ENCODE assay signal across 18 cellular contexts in the genomic region with DNA sequence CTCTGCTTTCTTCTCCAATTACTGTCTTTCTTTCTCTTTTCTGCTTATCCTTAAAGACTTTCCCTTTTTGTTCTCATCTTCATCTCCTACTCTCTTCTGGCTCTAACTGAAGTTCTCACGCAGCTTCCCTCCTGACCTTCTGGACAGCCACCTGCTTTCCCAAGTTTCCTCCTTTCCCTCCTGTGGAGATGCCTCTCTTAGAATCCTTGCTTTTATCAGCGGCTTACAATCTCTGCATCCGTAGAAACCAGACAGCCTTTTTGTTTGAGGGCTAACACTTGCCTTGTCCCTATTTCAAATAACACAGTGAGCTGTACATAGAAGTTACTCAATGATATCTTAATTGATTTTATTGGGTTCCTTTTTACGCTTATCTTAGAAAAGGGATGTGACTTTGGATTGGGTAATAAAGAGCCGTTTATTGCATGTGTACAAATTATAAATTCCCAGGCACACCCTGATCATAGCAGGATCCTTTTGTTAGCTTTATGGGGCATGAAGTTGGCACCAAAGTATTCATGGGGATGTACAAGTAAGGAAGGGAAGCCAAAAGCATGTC. TPM values are rescaled to one million over a fixed set of nuclear protein-coding genes. Genes with fewer than 3 reads are reported as not detected.
DNase-seq lines count a peak whose midpoint lies in the region; ATAC-seq, FAIRE-seq and TF ChIP-seq lines count a peak whose summit lies in the region.
"Had no signal": no experiment of that assay in that cellular context is flagged by ENCODE, and none has a peak within 500 bp of the region (broad histone marks: within the 10 kb centered on the region; RNA-seq: fewer than 3 reads in every experiment).

No MANE protein-coding gene starts in this region.

- H3K9ac ChIP-seq in HCT116 (ENCODE audit: low read length): no peak overlapping the region
- H3K9ac ChIP-seq: BLaER1 treated with 17β-estradiol and CSF1 and Interleukin-3, amounts not matched to agents 10 nM and 100 nM; KMS-11 had no signal

- H3K4me3 ChIP-seq in HCT116 (replicated peaks in 1 of 2; ENCODE audit: low read depth in 1 of 2, low read length in 2 of 2): no peak overlapping the region
- no peak overlapping the region for H3K4me3 ChIP-seq in esophagus muscularis mucosa
- no peak overlapping the region for H3K4me3 ChIP-seq in small intestine (ENCODE audit: low read depth in 1 of 2, low read length in 2 of 2)
- H3K4me3 ChIP-seq: BLaER1 treated with 17β-estradiol and CSF1 and Interleukin-3, amounts not matched to agents 10 nM and 100 nM had no signal

- peaks cover 17% of the 10 kb centered on the region for H3K27me3 Mint-ChIP-seq in T-helper 2 cell treated with Interferon-gamma antibody and Interleukin-4, amounts not matched to agents 5 μg/mL and 100 μg/mL, for 36 hours (ENCODE audit: low read depth)

- H3K4me1 Mint-ChIP-seq in T-helper 2 cell treated with Interferon-gamma antibody and Interleukin-4, amounts not matched to agents 5 μg/mL and 100 μg/mL, for 36 hours (ENCODE audit: low read depth): peaks cover 40% of the 10 kb centered on the region

- H3K27ac Mint-ChIP-seq in T-helper 2 cell treated with Interferon-gamma antibody and Interleukin-4, amounts not matched to agents 5 μg/mL and 100 μg/mL, for 36 hours: no peak overlapping the region
- H3K27ac Mint-ChIP-seq: stimulated activated naive B cell treated with anti-CD40 and anti-IgM and Interleukin-4, amounts not matched to agents 10 μg/mL and 1 μg/mL and 100 μg/mL, for 72 hours had no signal

- no peaks in the 10 kb centered on the region for H3K9me3 Mint-ChIP-seq in T-helper 2 cell treated with Interferon-gamma antibody and Interleukin-4, amounts not matched to agents 5 μg/mL and 100 μg/mL, for 36 hours
- H3K9me3 Mint-ChIP-seq: stimulated activated naive B cell treated with anti-CD40 and anti-IgM and Interleukin-4, amounts not matched to agents 10 μg/mL and 1 μg/mL and 100 μg/mL, for 72 hours had no signal

- no peaks in the 10 kb centered on the region for H3K9me2 ChIP-seq in HCT116 (ENCODE audit: insufficient read depth)

- 83% methylated on average over 5 of the region's 5 CpGs for WGBS in esophagus muscularis mucosa
- WGBS in small intestine, 3 donors: 14 to 62% (median 36%) methylated on average over 5 of the region's 5 CpGs

- H3K27ac ChIP-seq in HCT116 (ENCODE audit: low read depth, low read length): no peak overlapping the region
- peak overlapping the region in 3 of 4 donors; percentile 45 to 98 (median 63) for H3K27ac ChIP-seq in esophagus muscularis mucosa (replicated peaks in 1 of 4)
- peak overlapping the region; percentile 69 to 93 for H3K27ac ChIP-seq in small intestine (ENCODE audit: low read depth in 1 of 2, low read length in 1 of 2)
- H3K27ac ChIP-seq: KMS-11 had no signal

- H3K9me3 ChIP-seq in HCT116 (ENCODE audit: control insufficient read depth in 1 of 2, insufficient read depth in 1 of 2, low read depth in 1 of 2, low read length in 2 of 2) (no peaks in the 10 kb centered on the region), esophagus muscularis mucosa (no peaks in the 10 kb centered on the region), small intestine (ENCODE audit: control insufficient read depth, low read depth) (no peaks in the 10 kb centered on the region)
- H3K9me3 ChIP-seq: BLaER1 treated with 17β-estradiol and CSF1 and Interleukin-3, amounts not matched to agents 10 nM and 100 nM had no signal

- peaks cover 23% of the 10 kb centered on the region for H3K79me2 ChIP-seq in HCT116 (ENCODE audit: insufficient read depth, low read length)

- DNase-seq in HCT116 (ENCODE audit: low read depth, low spot score) (no peak), NOMO-1 treated with DMSO at 0.1 percent for 48 hours (lab: John Stamatoyannopoulos, UW; ENCODE audit: unreplicated experiment) (peak; percentile 86), esophagus muscularis mucosa (ENCODE audit: extremely low spot score) (no peak), small intestine (peak; percentile 92), HPDE6-E6E7 (ENCODE audit: extremely low spot score) (no peak), SW 1271 (lab: John Stamatoyannopoulos, UW) (no peak)
- DNase-seq in T-helper 2 cell treated with Interferon-gamma antibody and Interleukin-4, amounts not matched to agents 5 μg/mL and 100 μg/mL, for 36 hours (ENCODE audit: low spot score): no peak
- DNase-seq: activated T-cell treated with anti-CD3 and anti-CD28 coated beads for 4 hours; caudate nucleus; NCI-H1694; NCI-H510A; occipital lobe; stimulated activated naive B cell treated with anti-CD40 and anti-IgM and Interleukin-4, amounts not matched to agents 10 μg/mL and 1 μg/mL and 100 μg/mL, for 72 hours; T-helper 1 cell had no signal

- TF ChIP-seq EP300 in esophagus muscularis mucosa (IDR thresholded peaks at IDR 0.05): no peak

- H3K4me1 ChIP-seq in HCT116 (ENCODE audit: control insufficient read depth in 1 of 2, insufficient read depth in 2 of 2, low read length in 2 of 2) (peaks cover 43 to 70% of the 10 kb centered on the region in 2 experiments), esophagus muscularis mucosa (peaks cover 38 to 70% (median 61%) of the 10 kb centered on the region in 4 donors), small intestine (ENCODE audit: control insufficient read depth in 2 of 2, insufficient read depth in 1 of 2, low read depth in 1 of 2, low read length in 1 of 2) (peaks cover 14 to 18% of the 10 kb centered on the region in 2 donors)

- H2AFZ ChIP-seq in HCT116 (ENCODE audit: low read depth, low read length, poor library complexity, severe bottlenecking): peak overlapping the region; percentile 24

- H4K20me1 ChIP-seq in HCT116 (ENCODE audit: insufficient read depth): no peaks in the 10 kb centered on the region

- CTCF ChIA-PET in HCT116 (lab: Charles Lee): no interaction called here

- peaks cover 10% of the 10 kb centered on the region for H3K36me3 Mint-ChIP-seq in T-helper 2 cell treated with Interferon-gamma antibody and Interleukin-4, amounts not matched to agents 5 μg/mL and 100 μg/mL, for 36 hours (ENCODE audit: low read depth)

- no peaks in the 10 kb centered on the region for H3K36me3 ChIP-seq in HCT116 (ENCODE audit: control insufficient read depth in 1 of 2, insufficient read depth in 2 of 2, low read length in 2 of 2)
- no peaks in the 10 kb centered on the region for H3K36me3 ChIP-seq in esophagus muscularis mucosa
- H3K36me3 ChIP-seq in small intestine (ENCODE audit: control insufficient read depth in 2 of 2, insufficient read depth in 2 of 2, low read length in 2 of 2): peaks cover 0 to 2% of the 10 kb centered on the region in 2 donors

- no TSS peak for BruUV-seq in HCT116 (replicated peaks; lab: Mats Ljungman, UMichigan)

- H3K4me2 ChIP-seq in HCT116 (ENCODE audit: low read length): peak overlapping the region; percentile 77
- H3K4me2 ChIP-seq: KMS-11 had no signal

- RAD21 ChIA-PET in HCT116 (lab: Charles Lee; ENCODE audit: low non-redundant PET in 1 of 2, low total read pairs in 2 of 2, uncharacterized antibody in 2 of 2, unreplicated experiment in 2 of 2): no interaction called here

- H3K27me3 ChIP-seq in HCT116 (ENCODE audit: insufficient read depth, low read length) (no peaks in the 10 kb centered on the region), esophagus muscularis mucosa (no peaks in the 10 kb centered on the region), small intestine (ENCODE audit: control insufficient read depth in 2 of 2, insufficient read depth in 2 of 2, low read length in 2 of 2) (no peaks in the 10 kb centered on the region)

- no peak for TF ChIP-seq RAD21 in HCT116 (IDR thresholded peaks at IDR 0.05; ENCODE audit: low read depth)

- TF ChIP-seq CTCF in HCT116 (IDR thresholded peaks at IDR 0.05 in 2 of 3, conservative IDR thresholded peaks at IDR 0.05 in 1 of 3; ENCODE audit: borderline replicate concordance in 1 of 3, insufficient read depth in 1 of 3, low read depth in 2 of 3, low read length in 2 of 3): no peak
- no peak for TF ChIP-seq CTCF in esophagus muscularis mucosa (IDR thresholded peaks at IDR 0.05)

- intact Hi-C loops in HCT116 (cut with micrococcal nuclease): no loop called here
- intact Hi-C loops in esophagus muscularis mucosa (cut with DNase I): no loop called here

- no peak overlapping the region for H3K4me3 Mint-ChIP-seq in T-helper 2 cell treated with Interferon-gamma antibody and Interleukin-4, amounts not matched to agents 5 μg/mL and 100 μg/mL, for 36 hours
- H3K4me3 Mint-ChIP-seq: stimulated activated naive B cell treated with anti-CD40 and anti-IgM and Interleukin-4, amounts not matched to agents 10 μg/mL and 1 μg/mL and 100 μg/mL, for 72 hours had no signal

- no peak for FAIRE-seq in small intestine (lab: Jason Lieb, UNC)

- ATAC-seq in HCT116 (no peak), HG02973 (IDR thresholded peaks at IDR 0.05; ENCODE audit: unreplicated experiment) (no peak)
- ATAC-seq: activated CD4-positive, CD25-positive, alpha-beta regulatory T cell treated with anti-CD3 and anti-CD28 coated beads, Interleukin-2, amount 50 U/mL, for 24 hours; stimulated activated naive B cell treated with anti-CD40 and anti-IgM and Interleukin-4, amounts not matched to agents 10 μg/mL and 1 μg/mL and 100 μg/mL, for 72 hours had no signal

- POLR2A ChIA-PET in HCT116 (lab: Charles Lee): no interaction called here

- TF ChIP-seq POLR2A in HCT116 (IDR thresholded peaks at IDR 0.05; ENCODE audit: borderline replicate concordance, extremely low read depth, insufficient read depth, insufficient read length): no peak
- no peak for TF ChIP-seq POLR2A in esophagus muscularis mucosa (IDR thresholded peaks at IDR 0.05; ENCODE audit: low read depth)

TF ChIP-seq in HCT116, 20 proteins besides CTCF, POLR2A, EP300 and RAD21:
- TF ChIP-seq SRF (IDR thresholded peaks at IDR 0.05; ENCODE audit: low read depth): no peak
- no peak for TF ChIP-seq CBX3 (IDR thresholded peaks at IDR 0.05; ENCODE audit: low read depth)
- no peak for TF ChIP-seq ELF1 (IDR thresholded peaks at IDR 0.05; ENCODE audit: borderline replicate concordance, low read depth)
- no peak for TF ChIP-seq SP1 (IDR thresholded peaks at IDR 0.05; ENCODE audit: low read depth)
- no peak for TF ChIP-seq ZNF274 (IDR thresholded peaks at IDR 0.05; ENCODE audit: low read depth, low read length)
- TF ChIP-seq, protein P1, sequence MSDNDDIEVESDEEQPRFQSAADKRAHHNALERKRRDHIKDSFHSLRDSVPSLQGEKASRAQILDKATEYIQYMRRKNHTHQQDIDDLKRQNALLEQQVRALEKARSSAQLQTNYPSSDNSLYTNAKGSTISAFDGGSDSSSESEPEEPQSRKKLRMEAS (IDR thresholded peaks at IDR 0.05): no peak
- TF ChIP-seq EGR1 (IDR thresholded peaks at IDR 0.05; ENCODE audit: low read depth): no peak

RNA-seq across cellular contexts. Expression of gene LGALS3, which starts 2.0 kb away (rescaled TPM):
- total RNA-seq in HCT116 (2021; ENCODE audit: unreplicated experiment) (86.1 TPM), esophagus muscularis mucosa (100 to 1,000 TPM; 247 to 398 (median 297) TPM)
- polyA plus RNA-seq in HCT116 (2012): 75.3 and 83.3 TPM in 2 replicates
- polyA plus RNA-seq in small intestine: 1,000 to 10,000 TPM in 2 of 3 donors, 100 to 1,000 TPM in 1; 593 to 2,279 (median 2,145) TPM

Comparison
In these comparisons a context has a peak if more than half of its experiments do, and no peak if none do; other contexts are left out.
1. DNase-seq: peak in NOMO-1 treated with DMSO at 0.1 percent for 48 hours (single experiment) and small intestine (single experiment); none in HCT116 (single experiment), esophagus muscularis mucosa (single experiment), HPDE6-E6E7 (single experiment), SW 1271 (0 of 2) and T-helper 2 cell treated with Interferon-gamma antibody and Interleukin-4, amounts not matched to agents 5 μg/mL and 100 μg/mL, for 36 hours (single experiment).